Comparison of ENCODE assay signal across 23 cellular contexts in genomic region chr10:96570512-96570911, GRCh38. TPM values are rescaled to one million over a fixed set of nuclear protein-coding genes. Genes with fewer than 3 reads are reported as not detected.
"Had no signal": no experiment of that assay in that cellular context is flagged by ENCODE, and none has a peak within 500 bp of the region (broad histone marks: within the 10 kb centered on the region; RNA-seq: fewer than 3 reads in every experiment).

No MANE protein-coding gene starts in this region.

- H3K36me3 ChIP-seq: Peyer's patch had no signal

- H3K27ac Mint-ChIP-seq: activated CD4-positive, alpha-beta memory T cell treated with anti-CD3 and anti-CD28 coated beads, Interleukin-2, amount 10 ng/mL, durations not matched to agents 7 days and 5 days; activated naive CD8-positive, alpha-beta T cell treated with anti-CD3 and anti-CD28 coated beads, Interleukin-2, amount 50 U/mL, for 24 hours; T-helper 1 cell treated with Interleukin-12 subunit alpha and Interleukin-12 subunit beta and Interleukin-4 antibody, amounts not matched to agents 30 μg/mL and 1 μg/mL, for 36 hours had no signal

- H3K4me3 Mint-ChIP-seq: activated CD4-positive, alpha-beta memory T cell treated with anti-CD3 and anti-CD28 coated beads, Interleukin-2, amount 10 ng/mL, durations not matched to agents 7 days and 5 days; activated naive CD8-positive, alpha-beta T cell treated with anti-CD3 and anti-CD28 coated beads, Interleukin-2, amount 50 U/mL, for 24 hours; T-helper 1 cell treated with Interleukin-12 subunit alpha and Interleukin-12 subunit beta and Interleukin-4 antibody, amounts not matched to agents 30 μg/mL and 1 μg/mL, for 36 hours had no signal

- H3K27me3 ChIP-seq: ascending aorta, body of pancreas, Peyer's patch had no signal

- H3K9me3 Mint-ChIP-seq: activated CD4-positive, alpha-beta memory T cell treated with anti-CD3 and anti-CD28 coated beads, Interleukin-2, amount 10 ng/mL, durations not matched to agents 7 days and 5 days; activated naive CD8-positive, alpha-beta T cell treated with anti-CD3 and anti-CD28 coated beads, Interleukin-2, amount 50 U/mL, for 24 hours; T-helper 1 cell treated with Interleukin-12 subunit alpha and Interleukin-12 subunit beta and Interleukin-4 antibody, amounts not matched to agents 30 μg/mL and 1 μg/mL, for 36 hours had no signal

- H3K27ac ChIP-seq: ascending aorta, Peyer's patch, RWPE1 had no signal

- H3K27me3 Mint-ChIP-seq: activated CD4-positive, alpha-beta memory T cell treated with anti-CD3 and anti-CD28 coated beads, Interleukin-2, amount 10 ng/mL, durations not matched to agents 7 days and 5 days; activated naive CD8-positive, alpha-beta T cell treated with anti-CD3 and anti-CD28 coated beads, Interleukin-2, amount 50 U/mL, for 24 hours had no signal

- H3K9me3 ChIP-seq: ascending aorta, body of pancreas, Peyer's patch had no signal

- DNase-seq: activated CD4-positive, alpha-beta memory T cell treated with anti-CD3 and anti-CD28 coated beads, Interleukin-2, amount 10 ng/mL, durations not matched to agents 7 days and 5 days; activated CD4-positive, alpha-beta T cell treated with anti-CD3 and anti-CD28 coated beads, Interleukin-2, amount 50 U/mL, for 1 hour; activated CD4-positive, CD25-positive, alpha-beta regulatory T cell; activated CD8-positive, alpha-beta memory T cell treated with anti-CD3 and anti-CD28 coated beads, Interleukin-2, amount 50 U/mL, for 4 hours; activated naive CD4-positive, alpha-beta T cell treated with anti-CD3 and anti-CD28 coated beads, Interleukin-2, amount 50 U/mL, for 16 hours; activated naive CD8-positive, alpha-beta T cell treated with anti-CD3 and anti-CD28 coated beads, Interleukin-2, amount 50 U/mL, for 24 hours; amniotic stem cell; body of pancreas; central memory CD4-positive, alpha-beta T cell; KBM-7; NCI-H1092; NCI-H1417; NCI-H1930; NCI-H226; NCI-H510A; NCI-H526 treated with DMSO at 0.1 percent for 48 hours; NK-92 treated with Interleukin-12 subunit alpha and Interleukin-12 subunit beta, amount 100 ng/mL, for 24 hours; Peyer's patch; SHP77 treated with DMSO at 0.1 percent for 48 hours had no signal

- H3K4me3 ChIP-seq: ascending aorta, body of pancreas, Peyer's patch had no signal

- ATAC-seq: activated naive CD8-positive, alpha-beta T cell treated with anti-CD3 and anti-CD28 coated beads, Interleukin-2, amount 50 U/mL, for 24 hours had no signal

RNA-seq across cellular contexts. Expression of gene TLL2, which starts 56.8 kb away (rescaled TPM):
- total RNA-seq: activated CD4-positive, alpha-beta memory T cell treated with anti-CD3 and anti-CD28 coated beads, Interleukin-2, amount 10 ng/mL, durations not matched to agents 7 days and 5 days; ascending aorta; body of pancreas; M059J had no signal
